25 cellular contexts compared by ENCODE assay signal in genomic region chr20:910132-910839, GRCh38. TPM values are rescaled to one million over a fixed set of nuclear protein-coding genes. Genes with fewer than 3 reads are reported as not detected.
A peak's percentile ranks its signal among the peaks of the same experiment; 100 is the strongest.
DNase-seq lines count a peak whose midpoint lies in the region; ATAC-seq, FAIRE-seq and TF ChIP-seq lines count a peak whose summit lies in the region.
"Had no signal": no experiment of that assay in that cellular context is flagged by ENCODE, and none has a peak within 500 bp of the region (broad histone marks: within the 10 kb centered on the region; RNA-seq: fewer than 3 reads in every experiment).

No MANE protein-coding gene starts in this region.

- no peaks in the 10 kb centered on the region for H3K9me3 ChIP-seq in K562 (replicated peaks; ENCODE audit: control insufficient read depth, insufficient read depth, low read depth, low read length)
- no peaks in the 10 kb centered on the region for H3K9me3 ChIP-seq in HepG2 (ENCODE audit: low read length)
- H3K9me3 ChIP-seq: gastrocnemius medialis, HAP-1, psoas muscle had no signal

- H3K27me3 ChIP-seq in K562 (ENCODE audit: control insufficient read depth in 2 of 2, insufficient read depth in 2 of 2, low read length in 2 of 2) (peaks cover 5 to 22% of the 10 kb centered on the region in 2 experiments; a peak in 4 of 5 replicates), HepG2 (ENCODE audit: control insufficient read depth in 1 of 2, insufficient read depth in 2 of 2, low read length in 2 of 2) (peaks cover 1 to 9% of the 10 kb centered on the region in 2 experiments; a peak in 1 of 5 replicates)
- H3K27me3 ChIP-seq: gastrocnemius medialis had no signal

- H3K4me2 ChIP-seq in K562 (ENCODE audit: insufficient read depth, low read length), result no peak overlapping the region
- H3K4me2 ChIP-seq in HepG2 (ENCODE audit: low read depth, low read length), result no peak overlapping the region

- TF ChIP-seq RAD21 in K562 (CRISPR knock-in tag; conservative IDR thresholded peaks at IDR 0.05 in 1 of 2, IDR thresholded peaks at IDR 0.05 in 1 of 2) (no peak), HepG2 (CRISPR knock-in tag; IDR thresholded peaks at IDR 0.05) (no peak)

- CTCF ChIA-PET in K562 (lab: Yijun Ruan, JAX; ENCODE audit: low intra/inter-chr PET ratio) (interaction anchor here (1.6 kb wide), 1 partner anchor 94 kb away, joined by 6 read pairs; no protein-coding TSS in a partner anchor), HepG2 (lab: Yijun Ruan, JAX; ENCODE audit: low intra/inter-chr PET ratio, low total read pairs) (no interaction called here)

- intact Hi-C loops in K562 (cut with micrococcal nuclease), result no loop called here
- intact Hi-C loops in HepG2 (cut with micrococcal nuclease; ENCODE audit: unreplicated experiment), result no loop called here

- H3K4me3 ChIP-seq in AG10803 (ENCODE audit: low read length), result no peak overlapping the region
- no peak overlapping the region for H3K4me3 ChIP-seq in K562
- H3K4me3 ChIP-seq in HepG2 (replicated peaks in 1 of 3; ENCODE audit: insufficient read depth in 1 of 3, low read depth in 2 of 3, low read length in 3 of 3), result no peak overlapping the region
- no peak overlapping the region for H3K4me3 ChIP-seq in skin epidermis
- H3K4me3 ChIP-seq: gastrocnemius medialis, HAP-1, psoas muscle had no signal

- FAIRE-seq in K562 (lab: Jason Lieb, UNC) (no peak), HepG2 (lab: Jason Lieb, UNC) (peak; percentile 59)
- FAIRE-seq: urothelium cell line had no signal

- TF ChIP-seq POLR2A in K562 (conservative IDR thresholded peaks at IDR 0.05) (no peak), HepG2 (IDR thresholded peaks at IDR 0.05; ENCODE audit: insufficient read depth in 1 of 2, low read depth in 2 of 2, low read length in 2 of 2) (no peak)

- in situ Hi-C loops in K562 (cut with MboI) (no loop called here), HepG2 (cut with HindIII; ENCODE audit: extremely low pct_ligation_motif_present, low pct_unique_long_range_greater_than_20kb) (no loop called here)

- TF ChIP-seq EP300 in K562 (IDR thresholded peaks at IDR 0.05; ENCODE audit: low read length) (no peak), HepG2 (IDR thresholded peaks at IDR 0.05; ENCODE audit: low read depth in 2 of 2, low read length in 2 of 2) (no peak), HepG2 (CRISPR knock-in tag; IDR thresholded peaks at IDR 0.05; ENCODE audit: borderline replicate concordance) (no peak)

- POLR2A ChIA-PET in K562 (lab: Yijun Ruan, JAX), result interaction anchor here (0.6 kb wide), 2 partner anchors 13 to 32 kb away, joined by 3 read pairs; no protein-coding TSS in a partner anchor
- POLR2A ChIA-PET in HepG2 (lab: Yijun Ruan, JAX), result no interaction called here

- no peak for TF ChIP-seq CTCF in AG10803 (conservative IDR thresholded peaks at IDR 0.05; ENCODE audit: low read length)
- no peak for TF ChIP-seq CTCF in K562 (IDR thresholded peaks at IDR 0.05 in 2 of 3, conservative IDR thresholded peaks at IDR 0.05 in 1 of 3; ENCODE audit: insufficient read depth in 2 of 3, low read depth in 1 of 3, low read length in 3 of 3)
- TF ChIP-seq CTCF in HepG2 (CRISPR knock-in tag; IDR thresholded peaks at IDR 0.05), result no peak

- H3K9ac ChIP-seq in K562 (ENCODE audit: insufficient read depth in 1 of 2, low read depth in 2 of 2, low read length in 2 of 2) (no peak overlapping the region), HepG2 (ENCODE audit: insufficient read depth, low read depth, low read length) (no peak overlapping the region)

- no peaks in the 10 kb centered on the region for H3K36me3 ChIP-seq in K562 (ENCODE audit: control insufficient read depth, insufficient read depth, low read length)
- H3K36me3 ChIP-seq in HepG2 (replicated peaks in 1 of 2; ENCODE audit: control insufficient read depth in 1 of 2, insufficient read depth in 2 of 2, low read length in 2 of 2), result no peaks in the 10 kb centered on the region
- H3K36me3 ChIP-seq: gastrocnemius medialis, HAP-1 had no signal

- H4K20me1 ChIP-seq in K562 (replicated peaks; ENCODE audit: control insufficient read depth, insufficient read depth, low read length) (no peaks in the 10 kb centered on the region), HepG2 (ENCODE audit: insufficient read depth, low read length) (no peaks in the 10 kb centered on the region)

- H3K79me2 ChIP-seq in K562 (ENCODE audit: control insufficient read depth, insufficient read depth, low read length) (no peaks in the 10 kb centered on the region), HepG2 (ENCODE audit: insufficient read depth, low read length) (no peaks in the 10 kb centered on the region)

- H3K4me1 ChIP-seq in K562 (replicated peaks in 1 of 2; ENCODE audit: control insufficient read depth in 2 of 2, insufficient read depth in 2 of 2, low read length in 2 of 2) (no peaks in the 10 kb centered on the region), HepG2 (ENCODE audit: insufficient read depth, low read length) (peaks cover 17% of the 10 kb centered on the region)
- H3K4me1 ChIP-seq: gastrocnemius medialis, HAP-1, psoas muscle had no signal

- H2AFZ ChIP-seq in K562 (ENCODE audit: low read depth, low read length) (no peak overlapping the region), HepG2 (ENCODE audit: low read length) (no peak overlapping the region)

- 4% methylated on average over 8 of the region's 8 CpGs for WGBS in K562 (ENCODE audit: insufficient coverage, low coverage, missing lambda C conversion rate)
- WGBS in HepG2 (ENCODE audit: low lambda C conversion rate), result 9% methylated on average over 8 of the region's 8 CpGs

- no peaks in the 10 kb centered on the region for H3K9me1 ChIP-seq in K562 (ENCODE audit: control insufficient read depth, insufficient read depth, low read length)

- no peak overlapping the region for H3K27ac ChIP-seq in K562 (ENCODE audit: extremely low read depth, low read depth, low read length)
- H3K27ac ChIP-seq in HepG2 (ENCODE audit: extremely low read length, insufficient read depth, low read length), result no peak overlapping the region
- H3K27ac ChIP-seq in skin epidermis, result peak overlapping the region in 11 of 21 experiments; percentile 12 to 87 (median 62)

- BruUV-seq in K562 (replicated peaks; lab: Mats Ljungman, UMichigan) (no TSS peak), HepG2 (replicated peaks; lab: Mats Ljungman, UMichigan) (no TSS peak)

- ATAC-seq in K562 (no peak), HepG2 (peak; percentile 18; the same call in 2 of the 3 replicates), HG03139 (IDR thresholded peaks at IDR 0.05; ENCODE audit: unreplicated experiment) (no peak), HG03097 (IDR thresholded peaks at IDR 0.05; ENCODE audit: low FRiP score, unreplicated experiment) (no peak)
- ATAC-seq: activated CD8-positive, alpha-beta T cell treated with anti-CD3 and anti-CD28 coated beads, Interleukin-2, amount 10 ng/mL, durations not matched to agents 7 days and 5 days; naive thymus-derived CD4-positive, alpha-beta T cell; SK-N-SH treated with all-trans-retinoic acid at 6 μM for 48 hours had no signal

- peak; percentile 47 for DNase-seq in AG10803 (ENCODE audit: low read depth)
- no peak for DNase-seq in K562 (ENCODE audit: extremely low read depth in 1 of 4, low spot score in 3 of 4)
- no peak for DNase-seq in HepG2 (ENCODE audit: low spot score)
- no peak for DNase-seq in GDM1 (lab: John Stamatoyannopoulos, UW)
- no peak for DNase-seq in DMS153 treated with DMSO at 0.1 percent for 48 hours (lab: John Stamatoyannopoulos, UW; ENCODE audit: unreplicated experiment)
- DNase-seq: activated CD8-positive, alpha-beta T cell treated with anti-CD3 and anti-CD28 coated beads, Interleukin-2, amount 10 ng/mL, durations not matched to agents 7 days and 5 days; activated naive CD4-positive, alpha-beta T cell treated with Interleukin-2 at 50 U/mL for 16 hours; activated T-cell treated with anti-CD3 and anti-CD28 coated beads, Interleukin-2, amount 50 U/mL, for 1 hour; CD4-positive, CD25-positive, alpha-beta regulatory T cell; effector CD4-positive, alpha-beta T cell; erythroblast; mesendoderm; naive thymus-derived CD4-positive, alpha-beta T cell; NCI-H1436; NCI-H524 treated with DMSO at 0.1 percent for 48 hours had no signal

RNA-seq across cellular contexts. Expression of gene ANGPT4, which starts 5.8 kb away (rescaled TPM):
- not detected in 2 replicates for total RNA-seq in K562 (2011; cell fraction: chromatin; rRNA removed; ENCODE audit: low replicate concordance)
- total RNA-seq in K562 (2011; cell fraction: nucleolus; rRNA removed), result not detected in 2 replicates
- not detected in 2 replicates for total RNA-seq in K562 (2011; cell fraction: nucleoplasm; rRNA removed)
- not detected in 2 replicates for total RNA-seq in K562 (2014; rRNA removed)
- not detected in 2 replicates for total RNA-seq in K562 (2014; rRNA removed; fragmentation: Illumina TruSeq; extraction: Trizol)
- not detected in 2 replicates for total RNA-seq in K562 (2015; rRNA removed; fragmentation: Illumina TruSeq; extraction: Trizol)
- not detected in 2 replicates for total RNA-seq in K562 (2021)
- polyA plus RNA-seq in K562 (2011; rRNA removed), result not detected in 2 replicates
- not detected in 2 replicates for polyA plus RNA-seq in K562 (2011; cell fraction: cytosol; rRNA removed)
- not detected in 2 replicates for polyA plus RNA-seq in K562 (2011; cell fraction: nucleus; rRNA removed)
- not detected in 2 replicates for polyA plus RNA-seq in K562 (2012)
- polyA plus RNA-seq in K562 (2014; fragmentation: Illumina TruSeq; extraction: Trizol), result not detected in 2 replicates
- not detected for polyA plus RNA-seq in K562 (2014; fragmentation: Nextera tagmentation; extraction: Ambion mirVana)
- polyA plus RNA-seq in K562 (2014; rRNA removed), result not detected in 2 replicates
- polyA minus RNA-seq in K562 (2011; rRNA and poly(A)+ RNA removed), result not detected in 2 replicates
- not detected in 2 replicates for polyA minus RNA-seq in K562 (2011; cell fraction: cytosol; rRNA and poly(A)+ RNA removed)
- not detected in 2 replicates for polyA minus RNA-seq in K562 (2011; cell fraction: nucleus; rRNA and poly(A)+ RNA removed)
- total RNA-seq in HepG2 (2016; rRNA removed; fragmentation: Illumina TruSeq; extraction: Trizol), result not detected in 2 replicates
- not detected in 2 replicates for total RNA-seq in HepG2 (2016; cell fraction: cytosol; rRNA removed; fragmentation: Illumina TruSeq; extraction: Trizol; ENCODE audit: low read depth)
- not detected in 2 replicates for total RNA-seq in HepG2 (2016; cell fraction: insoluble cytoplasmic fraction; rRNA removed; fragmentation: Illumina TruSeq; extraction: Trizol)
- not detected in 2 replicates for total RNA-seq in HepG2 (2016; cell fraction: membrane; rRNA removed; fragmentation: Illumina TruSeq; extraction: Trizol)
- not detected in 2 replicates for total RNA-seq in HepG2 (2016; cell fraction: nucleus; rRNA removed; fragmentation: Illumina TruSeq; extraction: Trizol)
- not detected in 2 replicates for polyA plus RNA-seq in HepG2 (2011; rRNA removed)
- not detected in 2 replicates for polyA plus RNA-seq in HepG2 (2011; cell fraction: cytosol; rRNA removed)
- polyA plus RNA-seq in HepG2 (2011; cell fraction: nucleus; rRNA removed), result not detected in 2 replicates
- not detected in 2 replicates for polyA plus RNA-seq in HepG2 (2012)
- polyA plus RNA-seq in HepG2 (2016; cell fraction: cytosol; fragmentation: Illumina TruSeq; extraction: Trizol; ENCODE audit: low read depth), result not detected in 2 replicates
- polyA plus RNA-seq in HepG2 (2016; cell fraction: insoluble cytoplasmic fraction; fragmentation: Illumina TruSeq; extraction: Trizol; ENCODE audit: low read depth), result not detected in 2 replicates
- not detected in 2 replicates for polyA plus RNA-seq in HepG2 (2016; cell fraction: membrane; fragmentation: Illumina TruSeq; extraction: Trizol; ENCODE audit: low read depth)
- not detected in 2 replicates for polyA plus RNA-seq in HepG2 (2016; cell fraction: nucleus; fragmentation: Illumina TruSeq; extraction: Trizol; ENCODE audit: insufficient read depth, low read depth)
- polyA minus RNA-seq in HepG2 (2011; rRNA and poly(A)+ RNA removed; ENCODE audit: low replicate concordance), result not detected in 2 replicates
- not detected in 2 replicates for polyA minus RNA-seq in HepG2 (2011; cell fraction: cytosol; rRNA and poly(A)+ RNA removed)
- polyA minus RNA-seq in HepG2 (2011; cell fraction: nucleus; rRNA and poly(A)+ RNA removed), result not detected in 2 replicates
- total RNA-seq: activated CD8-positive, alpha-beta T cell treated with anti-CD3 and anti-CD28 coated beads, Interleukin-2, amount 10 ng/mL, durations not matched to agents 7 days and 5 days; CD4-positive, CD25-positive, alpha-beta regulatory T cell; kidney epithelial cell; naive thymus-derived CD4-positive, alpha-beta T cell; RPMI7951 had no signal
- polyA plus RNA-seq: CD4-positive, CD25-positive, alpha-beta regulatory T cell; naive thymus-derived CD4-positive, alpha-beta T cell had no signal

Comparison
In these comparisons a context has a peak if more than half of its experiments do, and no peak if none do; other contexts are left out.
1. H3K27ac ChIP-seq: peak in skin epidermis (11 of 21); none in K562 (single experiment) and HepG2 (single experiment).